ENCODE assay signal across 8 cellular contexts in genomic region chr12:123634142-123634561, GRCh38. TPM values are rescaled to one million over a fixed set of nuclear protein-coding genes. Genes with fewer than 3 reads are reported as not detected.
DNase-seq lines count a peak whose midpoint lies in the region; ATAC-seq and TF ChIP-seq lines count a peak whose summit lies in the region.

No MANE protein-coding gene starts in this region.

- H3K9me3 ChIP-seq in body of pancreas (no peaks in the 10 kb centered on the region), mononuclear cell (ENCODE audit: low read depth, low read length) (no peaks in the 10 kb centered on the region)

- H3K27ac ChIP-seq in ACC112 (ENCODE audit: low read depth, low read length): peak overlapping the region; percentile 61
- H3K27ac ChIP-seq in HL-60 (replicated peaks): peak overlapping the region; percentile 90
- H3K27ac ChIP-seq in body of pancreas: peak overlapping the region; percentile 68 to 81 (median 76)

- H3K36me3 ChIP-seq in ACC112 (ENCODE audit: insufficient read depth, low read length): 0 out of 2 replicates have a peak, but pooled peaks cover 3% of the 10 kb centered on the region
- H3K36me3 ChIP-seq in body of pancreas (replicated peaks in 1 of 2; ENCODE audit: insufficient read depth in 1 of 2, low read depth in 2 of 2): peaks cover 7 to 11% of the 10 kb centered on the region in 2 donors

- H3K4me3 ChIP-seq in ACC112 (ENCODE audit: low read depth, low read length) (peak overlapping the region; percentile 88), HL-60 (replicated peaks; ENCODE audit: insufficient read depth, low read length) (peak overlapping the region; percentile 99), body of pancreas (peak overlapping the region; percentile 47 to 96), mononuclear cell (ENCODE audit: low read length) (peak overlapping the region; percentile 73)

- DNase-seq in HL-60 (ENCODE audit: low read depth in 1 of 2, low spot score in 1 of 2): no peak
- peak in 1 of 4 donors; percentile 18 for DNase-seq in body of pancreas
- no peak for DNase-seq in C1 segment of cervical spinal cord (lab: John Stamatoyannopoulos, UW)
- DNase-seq in NCI-H524 (lab: John Stamatoyannopoulos, UW): no peak
- DNase-seq in NCI-H2029 treated with DMSO at 0.1 percent for 48 hours (lab: John Stamatoyannopoulos, UW): no peak
- no peak for DNase-seq in activated effector memory CD4-positive, alpha-beta T cell treated with anti-CD3 and anti-CD28 coated beads, Interleukin-2, amount 50 U/mL, for 16 hours

- H3K4me1 ChIP-seq in ACC112 (ENCODE audit: control insufficient read depth, insufficient read depth, low read length, unreplicated experiment) (peaks cover 6% of the 10 kb centered on the region), body of pancreas (peaks cover 13% of the 10 kb centered on the region), mononuclear cell (ENCODE audit: insufficient read depth, low read length) (peaks cover 17% of the 10 kb centered on the region)

- H3K27me3 ChIP-seq in ACC112 (ENCODE audit: insufficient read depth, low read length) (no peaks in the 10 kb centered on the region), HL-60 (ENCODE audit: insufficient read depth, poor library complexity, severe bottlenecking) (no peaks in the 10 kb centered on the region), body of pancreas (no peaks in the 10 kb centered on the region), mononuclear cell (ENCODE audit: insufficient read depth, low read length) (no peaks in the 10 kb centered on the region)

- H2AFZ ChIP-seq in ACC112 (ENCODE audit: low read length, unreplicated experiment): peak overlapping the region; percentile 16

- TF ChIP-seq POLR2A in body of pancreas (IDR thresholded peaks at IDR 0.05): no peak

- intact Hi-C loops in body of pancreas (cut with DNase I): no loop called here

- TF ChIP-seq CTCF in HL-60 (IDR thresholded peaks at IDR 0.05; ENCODE audit: insufficient read depth, low read length) (no peak), body of pancreas (IDR thresholded peaks at IDR 0.05) (no peak)

- WGBS in body of pancreas, 2 donors: 5 to 10% methylated on average over 19 of the region's 19 CpGs

- H3K79me2 ChIP-seq in ACC112 (ENCODE audit: control insufficient read depth, insufficient read depth, low read length, unreplicated experiment): peaks cover 49% of the 10 kb centered on the region

- no peak for ATAC-seq in body of pancreas

RNA-seq across cellular contexts. Expression of gene GTF2H3, which starts 0.5 kb away (rescaled TPM):
- total RNA-seq in body of pancreas (10 to 100 TPM in 1 of 2 donors, 1 to 10 TPM in 1; 8.6 to 16.2 TPM), mononuclear cell (27.0 TPM)

RNA-seq across cellular contexts. Expression of gene EIF2B1, which starts 0.7 kb away (rescaled TPM):
- total RNA-seq in body of pancreas: 100 to 1,000 TPM in 1 of 2 donors, 10 to 100 TPM in 1; 58.9 to 182 TPM
- 34.3 TPM for total RNA-seq in mononuclear cell

RNA-seq across cellular contexts. Expression of gene DDX55, which starts 32.3 kb away (rescaled TPM):
- 10 to 100 TPM; 16.1 to 30.3 TPM for total RNA-seq in body of pancreas
- 26.4 TPM for total RNA-seq in mononuclear cell

RNA-seq across cellular contexts. Expression of gene TCTN2, which starts 36.8 kb away (rescaled TPM):
- total RNA-seq in body of pancreas (1 to 10 TPM; 5.3 to 9.9 TPM), mononuclear cell (1.8 TPM)

RNA-seq across cellular contexts. Expression of gene TMED2, which starts 49.8 kb away (rescaled TPM):
- 100 to 1,000 TPM in 1 of 2 donors, 10 to 100 TPM in 1; 89.7 to 127 TPM for total RNA-seq in body of pancreas
- 213 TPM for total RNA-seq in mononuclear cell
